In genomic region chr3:30523366-30523765, GRCh38 we compare ENCODE assay signal across 19 cellular contexts.
DNase-seq lines count a peak whose midpoint lies in the region; ATAC-seq and TF ChIP-seq lines count a peak whose summit lies in the region.
"Had no signal": no experiment of that assay in that cellular context is flagged by ENCODE, and none has a peak within 500 bp of the region (broad histone marks: within the 10 kb centered on the region; RNA-seq: fewer than 3 reads in every experiment).

No MANE protein-coding gene starts in this region.

- H4K91ac ChIP-seq in IMR-90 (ENCODE audit: insufficient read depth, low read depth, low read length), result peak overlapping the region; percentile 41; the same call in 1 of the 2 replicates

- H3K4me1 ChIP-seq in ACC112 (ENCODE audit: control insufficient read depth, insufficient read depth, low read length, unreplicated experiment), result peaks cover 20% of the 10 kb centered on the region
- H3K4me1 ChIP-seq in IMR-90 (ENCODE audit: control insufficient read depth, insufficient read depth, low read length), result 0 out of 2 replicates have a peak, but pooled peaks cover 1% of the 10 kb centered on the region
- peaks cover 43% of the 10 kb centered on the region for H3K4me1 ChIP-seq in lower lobe of right lung
- H3K4me1 ChIP-seq in tibial artery, result peaks cover 0 to 80% (median 25%) of the 10 kb centered on the region in 4 donors

- H2AFZ ChIP-seq in ACC112 (ENCODE audit: low read length, unreplicated experiment) (peak overlapping the region; percentile 26), IMR-90 (replicated peaks; ENCODE audit: low read length, poor library complexity) (no peak overlapping the region)

- H3K4me1 Mint-ChIP-seq in chondrocyte (ENCODE audit: low read depth), result peaks cover 69% of the 10 kb centered on the region

- H3K36me3 Mint-ChIP-seq in chondrocyte (ENCODE audit: low read depth), result no peaks in the 10 kb centered on the region
- H3K36me3 Mint-ChIP-seq: IgD-negative memory B cell had no signal

- H3K27ac ChIP-seq in ACC112 (ENCODE audit: low read depth, low read length) (no peak overlapping the region), IMR-90 (ENCODE audit: insufficient read depth, low read length) (no peak overlapping the region), lower lobe of right lung (peak overlapping the region; percentile 25), tibial artery (peak overlapping the region; percentile 5 to 17)
- H3K27ac ChIP-seq: C4-2B had no signal

- intact Hi-C loops in IMR-90 (cut with micrococcal nuclease) (no loop called here), lower lobe of right lung (cut with DNase I) (no loop called here), tibial artery (cut with DNase I; ENCODE audit: low total_unique reads) (no loop called here)

- BruUV-seq in IMR-90 (replicated peaks; lab: Mats Ljungman, UMichigan), result no TSS peak

- H3K36me3 ChIP-seq in ACC112 (ENCODE audit: insufficient read depth, low read length) (no peaks in the 10 kb centered on the region), IMR-90 (ENCODE audit: control insufficient read depth, insufficient read depth, low read length) (no peaks in the 10 kb centered on the region), lower lobe of right lung (no peaks in the 10 kb centered on the region), tibial artery (no peaks in the 10 kb centered on the region)

- no peak for DNase-seq in IMR-90
- no peak for DNase-seq in lower lobe of right lung
- no peak for DNase-seq in tibial artery
- DNase-seq in chondrocyte (ENCODE audit: low spot score), result no peak
- DNase-seq in NCI-H187 treated with DMSO at 0.1 percent for 48 hours (lab: John Stamatoyannopoulos, UW), result no peak
- DNase-seq: 8988T; CD4-positive, alpha-beta T cell; DMS153; DMS79; GDM1; GOT3; H7; HFFc6 had no signal

- no peak for TF ChIP-seq POLR2A in IMR-90 (IDR thresholded peaks at IDR 0.05; ENCODE audit: low read depth, low read length)

- H3K14ac ChIP-seq in IMR-90 (replicated peaks; ENCODE audit: low read depth, low read length), result no peak overlapping the region

- H3K9me3 ChIP-seq in IMR-90 (ENCODE audit: control insufficient read depth, insufficient read depth, low read length) (no peaks in the 10 kb centered on the region), lower lobe of right lung (no peaks in the 10 kb centered on the region), tibial artery (no peaks in the 10 kb centered on the region)

- TF ChIP-seq RAD21 in IMR-90 (IDR thresholded peaks at IDR 0.05; ENCODE audit: low read length), result no peak

- no peak overlapping the region for H2BK20ac ChIP-seq in IMR-90 (ENCODE audit: low read depth, low read length)

- H4K5ac ChIP-seq in IMR-90 (ENCODE audit: low read depth, low read length), result no peak overlapping the region

- no peak overlapping the region for H2BK15ac ChIP-seq in IMR-90 (ENCODE audit: low read depth, low read length)

- H3K4me3 ChIP-seq in ACC112 (ENCODE audit: low read depth, low read length) (no peak overlapping the region), IMR-90 (ENCODE audit: insufficient read depth, low read depth, low read length) (no peak overlapping the region), lower lobe of right lung (no peak overlapping the region), tibial artery (no peak overlapping the region)

- no CpG with 5 or more reads among the region's 1 CpG for WGBS in IMR-90 (ENCODE audit: extremely low coverage in 2 of 2, insufficient read length in 1 of 2), 2 experiments

- H2BK5ac ChIP-seq in IMR-90 (ENCODE audit: low read depth, low read length, poor library complexity, severe bottlenecking), result no peak overlapping the region

- H2AK5ac ChIP-seq in IMR-90 (ENCODE audit: low read depth, low read length), result no peak overlapping the region

- dilution Hi-C loops in IMR-90 (cut with HindIII; ENCODE audit: low sequenced_read_pairs, unreplicated experiment), result no loop called here

- no peak overlapping the region for H3K56ac ChIP-seq in IMR-90 (ENCODE audit: extremely low read depth, insufficient read depth, low read length)

- ATAC-seq in IMR-90 (ENCODE audit: low read depth), result no peak
- no peak for ATAC-seq in lower lobe of right lung
- no peak for ATAC-seq in GM19395 (IDR thresholded peaks at IDR 0.05; ENCODE audit: unreplicated experiment)
- ATAC-seq: HCT116 had no signal

- 0 out of 2 replicates have a peak, but pooled peaks cover 2% of the 10 kb centered on the region for H3K9me1 ChIP-seq in IMR-90 (ENCODE audit: insufficient read depth, low read length)

- H3K4ac ChIP-seq in IMR-90 (ENCODE audit: low read depth, low read length), result no peak overlapping the region

- H4K8ac ChIP-seq in IMR-90 (ENCODE audit: low read depth in 2 of 2, low read length in 2 of 2), result no peak overlapping the region

- no peak overlapping the region for H3K27ac Mint-ChIP-seq in chondrocyte (ENCODE audit: unreplicated experiment)
- H3K27ac Mint-ChIP-seq: B cell; CD4-positive, alpha-beta T cell; HFFc6; IgD-negative memory B cell had no signal

- H3K27me3 Mint-ChIP-seq in chondrocyte (ENCODE audit: low read depth), result no peaks in the 10 kb centered on the region
- H3K27me3 Mint-ChIP-seq: B cell; CD4-positive, alpha-beta T cell; IgD-negative memory B cell had no signal

- H3K4me3 Mint-ChIP-seq in chondrocyte (ENCODE audit: unreplicated experiment), result no peak overlapping the region
- H3K4me3 Mint-ChIP-seq: B cell; CD4-positive, alpha-beta T cell; HFFc6; IgD-negative memory B cell had no signal

- H3K79me1 ChIP-seq in IMR-90 (ENCODE audit: low read depth in 1 of 2, low read length in 2 of 2), result no peaks in the 10 kb centered on the region

- H3K4me2 ChIP-seq in IMR-90 (ENCODE audit: low read depth, low read length), result no peak overlapping the region

- H4K20me1 ChIP-seq in IMR-90 (ENCODE audit: insufficient read depth, low read length), result no peaks in the 10 kb centered on the region

- H3K27me3 ChIP-seq in ACC112 (ENCODE audit: insufficient read depth, low read length), result no peaks in the 10 kb centered on the region
- no peaks in the 10 kb centered on the region for H3K27me3 ChIP-seq in IMR-90 (ENCODE audit: control insufficient read depth, insufficient read depth, low read length)
- no peaks in the 10 kb centered on the region for H3K27me3 ChIP-seq in lower lobe of right lung (ENCODE audit: low read depth)
- H3K27me3 ChIP-seq in tibial artery, result no peaks in the 10 kb centered on the region

- CTCF ChIA-PET in IMR-90 (lab: Yijun Ruan, JAX), result no interaction called here

- H3K9me3 Mint-ChIP-seq in chondrocyte (ENCODE audit: low read depth), result no peaks in the 10 kb centered on the region
- H3K9me3 Mint-ChIP-seq: CD4-positive, alpha-beta T cell; HFFc6; IgD-negative memory B cell had no signal

- POLR2A ChIA-PET in IMR-90 (lab: Charles Lee; ENCODE audit: unreplicated experiment), result no interaction called here

- no peak overlapping the region for H3K9ac ChIP-seq in IMR-90 (ENCODE audit: low read depth, low read length)

- in situ Hi-C loops in IMR-90 (cut with MboI; ENCODE audit: low sequenced_read_pairs), result no loop called here

- no peak overlapping the region for H3K23ac ChIP-seq in IMR-90 (ENCODE audit: low read depth, low read length)

- H2AK9ac ChIP-seq in IMR-90 (replicated peaks; ENCODE audit: low read depth, low read length, poor library complexity), result no peak overlapping the region

- no peak overlapping the region for H3K18ac ChIP-seq in IMR-90 (ENCODE audit: low read depth, low read length)

- H2BK120ac ChIP-seq in IMR-90 (ENCODE audit: low read depth, low read length), result 0 out of 2 replicates have a peak overlapping the region, but pooled peaks have one; percentile 32

- no peaks in the 10 kb centered on the region for H3K79me2 ChIP-seq in ACC112 (ENCODE audit: control insufficient read depth, insufficient read depth, low read length, unreplicated experiment)

- TF ChIP-seq CTCF in IMR-90 (conservative IDR thresholded peaks at IDR 0.05; ENCODE audit: low read depth, low read length) (no peak), lower lobe of right lung (IDR thresholded peaks at IDR 0.05) (no peak), tibial artery (IDR thresholded peaks at IDR 0.05) (no peak), chondrocyte (IDR thresholded peaks at IDR 0.05) (no peak)

TF ChIP-seq in IMR-90, 13 proteins besides CTCF, POLR2A, EP300 and RAD21:
- TF ChIP-seq MAZ (IDR thresholded peaks at IDR 0.05; ENCODE audit: borderline replicate concordance, low read depth, low read length) (no peak), RCOR1 (IDR thresholded peaks at IDR 0.05; ENCODE audit: insufficient replicate concordance, low read length) (no peak), CHD1 (IDR thresholded peaks at IDR 0.05; ENCODE audit: low read depth, low read length) (no peak), BHLHE40 (IDR thresholded peaks at IDR 0.05; ENCODE audit: low read depth, low read length) (no peak), CEBPB (IDR thresholded peaks at IDR 0.05; ENCODE audit: low read depth, low read length) (no peak)
- TF ChIP-seq, protein P1, sequence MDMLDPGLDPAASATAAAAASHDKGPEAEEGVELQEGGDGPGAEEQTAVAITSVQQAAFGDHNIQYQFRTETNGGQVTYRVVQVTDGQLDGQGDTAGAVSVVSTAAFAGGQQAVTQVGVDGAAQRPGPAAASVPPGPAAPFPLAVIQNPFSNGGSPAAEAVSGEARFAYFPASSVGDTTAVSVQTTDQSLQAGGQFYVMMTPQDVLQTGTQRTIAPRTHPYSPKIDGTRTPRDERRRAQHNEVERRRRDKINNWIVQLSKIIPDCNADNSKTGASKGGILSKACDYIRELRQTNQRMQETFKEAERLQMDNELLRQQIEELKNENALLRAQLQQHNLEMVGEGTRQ (IDR thresholded peaks at IDR 0.05; ENCODE audit: low read depth, low read length), result no peak
- TF ChIP-seq, protein P2, sequence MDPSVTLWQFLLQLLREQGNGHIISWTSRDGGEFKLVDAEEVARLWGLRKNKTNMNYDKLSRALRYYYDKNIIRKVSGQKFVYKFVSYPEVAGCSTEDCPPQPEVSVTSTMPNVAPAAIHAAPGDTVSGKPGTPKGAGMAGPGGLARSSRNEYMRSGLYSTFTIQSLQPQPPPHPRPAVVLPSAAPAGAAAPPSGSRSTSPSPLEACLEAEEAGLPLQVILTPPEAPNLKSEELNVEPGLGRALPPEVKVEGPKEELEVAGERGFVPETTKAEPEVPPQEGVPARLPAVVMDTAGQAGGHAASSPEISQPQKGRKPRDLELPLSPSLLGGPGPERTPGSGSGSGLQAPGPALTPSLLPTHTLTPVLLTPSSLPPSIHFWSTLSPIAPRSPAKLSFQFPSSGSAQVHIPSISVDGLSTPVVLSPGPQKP (IDR thresholded peaks at IDR 0.05; ENCODE audit: borderline replicate concordance, low read depth, low read length), result no peak

Comparison
In these comparisons a context has a peak if more than half of its experiments do, and no peak if none do; other contexts are left out.
1. H3K27ac ChIP-seq: peak in lower lobe of right lung (single experiment) and tibial artery (2 of 2); none in ACC112 (single experiment) and IMR-90 (single experiment).